Comparison of ENCODE assay signal across 21 cellular contexts in the genomic region with DNA sequence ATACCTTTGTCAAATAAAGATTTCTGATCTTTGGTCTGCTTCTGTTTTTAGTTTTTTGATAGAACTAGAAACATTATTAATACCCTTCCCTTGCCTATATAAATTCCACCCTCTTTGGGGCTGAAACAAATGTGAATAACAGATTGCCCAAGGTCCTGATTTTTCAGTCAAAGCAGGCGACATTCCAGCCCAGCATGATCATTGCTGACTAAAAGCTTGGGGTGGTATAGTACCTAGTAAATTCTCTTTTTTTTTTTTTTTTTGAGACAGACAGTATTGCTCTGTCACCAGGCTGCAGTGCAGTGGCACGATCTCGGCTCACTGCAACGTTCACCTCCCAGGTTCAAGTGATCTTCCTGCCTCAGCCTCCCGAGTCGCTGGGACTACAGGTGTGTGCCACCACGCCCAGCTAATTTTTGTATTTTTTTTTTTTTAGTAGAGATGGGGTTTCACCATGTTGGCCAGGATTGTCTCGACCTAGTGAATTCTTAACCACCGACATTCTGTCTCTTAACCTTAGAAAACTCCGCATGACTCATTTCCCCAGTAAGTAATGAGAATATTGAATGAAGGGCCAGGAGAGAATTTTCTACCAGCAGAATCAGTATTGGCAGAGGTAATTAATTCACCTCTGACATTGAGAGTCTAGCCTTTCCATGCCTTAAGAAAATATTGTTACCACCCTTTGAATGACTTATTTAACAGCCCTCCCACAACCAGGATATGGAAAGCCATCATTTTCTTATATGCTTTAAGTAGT.
DNase-seq lines count a peak whose midpoint lies in the region; ATAC-seq, FAIRE-seq and TF ChIP-seq lines count a peak whose summit lies in the region.
"Had no signal": no experiment of that assay in that cellular context is flagged by ENCODE, and none has a peak within 500 bp of the region (broad histone marks: within the 10 kb centered on the region; RNA-seq: fewer than 3 reads in every experiment).

No MANE protein-coding gene starts in this region.

- peaks cover 33% of the 10 kb centered on the region for H3K4me1 Mint-ChIP-seq in astrocyte (ENCODE audit: low read depth, unreplicated experiment)
- H3K4me1 Mint-ChIP-seq: CD4-positive, alpha-beta memory T cell had no signal

- H3K4me3 Mint-ChIP-seq in astrocyte (ENCODE audit: unreplicated experiment): no peak overlapping the region
- H3K4me3 Mint-ChIP-seq: CD4-positive, alpha-beta memory T cell had no signal

- peak overlapping the region; percentile 42 for H3K4me2 ChIP-seq in astrocyte (ENCODE audit: low read length)
- H3K4me2 ChIP-seq in mesendoderm (ENCODE audit: low read length): no peak overlapping the region

- FAIRE-seq in astrocyte (lab: Jason Lieb, UNC): no peak

- no peak overlapping the region for H2AFZ ChIP-seq in astrocyte (ENCODE audit: low read depth, low read length)

- no CpG with 5 or more reads among the region's 10 CpGs for WGBS in mesendoderm (ENCODE audit: extremely low coverage, insufficient coverage, low lambda C conversion rate)

- H3K27me3 ChIP-seq in astrocyte (ENCODE audit: insufficient read depth, low read length) (no peaks in the 10 kb centered on the region), mesendoderm (ENCODE audit: insufficient read depth, low read length, poor library complexity) (no peaks in the 10 kb centered on the region)

- ATAC-seq in SK-N-SH treated with all-trans-retinoic acid at 6 μM for 48 hours: no peak
- no peak for ATAC-seq in HG03439 (IDR thresholded peaks at IDR 0.05; ENCODE audit: unreplicated experiment)

- no peaks in the 10 kb centered on the region for H3K36me3 ChIP-seq in astrocyte (ENCODE audit: insufficient read depth, low read length)
- H3K36me3 ChIP-seq in mesendoderm (ENCODE audit: control insufficient read depth, insufficient read depth, low read length): no peaks in the 10 kb centered on the region
- H3K36me3 ChIP-seq: HAP-1 had no signal

- no peaks in the 10 kb centered on the region for H4K20me1 ChIP-seq in astrocyte (ENCODE audit: insufficient read depth, low read length)

- no peak overlapping the region for H3K4ac ChIP-seq in mesendoderm (ENCODE audit: low read depth, low read length)

- peak overlapping the region; percentile 91 for H3K27ac Mint-ChIP-seq in astrocyte (ENCODE audit: unreplicated experiment)
- H3K27ac Mint-ChIP-seq: CD4-positive, alpha-beta memory T cell had no signal

- H3K27me3 Mint-ChIP-seq in astrocyte (ENCODE audit: low read depth, unreplicated experiment): no peaks in the 10 kb centered on the region
- H3K27me3 Mint-ChIP-seq: CD4-positive, alpha-beta memory T cell had no signal

- H3K79me1 ChIP-seq in mesendoderm (ENCODE audit: low read length): no peaks in the 10 kb centered on the region

- H3K9me3 Mint-ChIP-seq in astrocyte (ENCODE audit: unreplicated experiment): no peaks in the 10 kb centered on the region

- H3K4me3 ChIP-seq in astrocyte (ENCODE audit: insufficient read depth, low read depth, low read length) (no peak overlapping the region), epithelial cell of esophagus (ENCODE audit: low read length) (no peak overlapping the region), mesendoderm (ENCODE audit: low read length) (no peak overlapping the region)
- H3K4me3 ChIP-seq: HAP-1 had no signal

- DNase-seq in EL (peak; percentile 45), astrocyte (ENCODE audit: low read depth) (peak; percentile 31), epithelial cell of esophagus (ENCODE audit: low read depth) (peak; percentile 27), mesendoderm (peak; percentile 25), NCI-H1417 (lab: John Stamatoyannopoulos, UW) (no peak)
- DNase-seq in stimulated activated CD8-positive, alpha-beta memory T cell treated with anti-CD3 and anti-CD28 coated beads, Interleukin-4, amount 100 ng/mL, for 48 hours: no peak
- DNase-seq: 8988T; Calu3; CD4-positive, alpha-beta memory T cell; DMS53; KBM-7; NCI-H1048; NCI-H146; NCI-H2081; NCI-H748 treated with DMSO at 0.1 percent for 48 hours; OCI-M1; RPMI8226; SIG-M5 had no signal

- H3K27ac ChIP-seq in astrocyte (ENCODE audit: low read depth, low read length) (no peak overlapping the region), mesendoderm (ENCODE audit: low read depth, low read length) (no peak overlapping the region)

- no peaks in the 10 kb centered on the region for H3K9me3 ChIP-seq in astrocyte (ENCODE audit: insufficient read depth, low read depth, low read length)
- H3K9me3 ChIP-seq: HAP-1 had no signal

- no peak overlapping the region for H2AK5ac ChIP-seq in mesendoderm (ENCODE audit: low read length)

- H3K23ac ChIP-seq in mesendoderm (ENCODE audit: low read length): no peak overlapping the region

- no peak overlapping the region for H4K5ac ChIP-seq in mesendoderm (ENCODE audit: low read length)

- H3K9ac ChIP-seq in astrocyte (ENCODE audit: low read length) (no peak overlapping the region), mesendoderm (ENCODE audit: low read length) (no peak overlapping the region)

- H2BK120ac ChIP-seq in mesendoderm (ENCODE audit: low read depth, low read length): no peak overlapping the region

- no peak overlapping the region for H4K8ac ChIP-seq in mesendoderm (ENCODE audit: low read depth, low read length)

- peaks cover 2% of the 10 kb centered on the region for H3K36me3 Mint-ChIP-seq in astrocyte (ENCODE audit: low read depth, unreplicated experiment)

- peaks cover 18% of the 10 kb centered on the region for H3K4me1 ChIP-seq in astrocyte (ENCODE audit: insufficient read depth, low read length)
- no peaks in the 10 kb centered on the region for H3K4me1 ChIP-seq in mesendoderm (ENCODE audit: control insufficient read depth, low read depth, low read length)
- H3K4me1 ChIP-seq: HAP-1 had no signal

- no peaks in the 10 kb centered on the region for H3K79me2 ChIP-seq in astrocyte (ENCODE audit: insufficient read depth, low read length)
- no peaks in the 10 kb centered on the region for H3K79me2 ChIP-seq in mesendoderm (ENCODE audit: control insufficient read depth, insufficient read depth, low read length)

- no peak overlapping the region for H2BK5ac ChIP-seq in mesendoderm (ENCODE audit: low read length)

- no peak overlapping the region for H3K56ac ChIP-seq in mesendoderm (ENCODE audit: low read length)

- TF ChIP-seq CTCF in astrocyte (IDR thresholded peaks at IDR 0.05; ENCODE audit: insufficient read depth, low read depth, low read length) (no peak), epithelial cell of esophagus (IDR thresholded peaks at IDR 0.05; ENCODE audit: insufficient read depth, low read depth, low read length, missing control alignments) (no peak)

- no peak overlapping the region for H2BK15ac ChIP-seq in mesendoderm (replicated peaks; ENCODE audit: low read depth)

- no peak overlapping the region for H3K18ac ChIP-seq in mesendoderm (ENCODE audit: low read length)

TF ChIP-seq in SK-N-SH treated with all-trans-retinoic acid at 6 μM for 48 hours, 23 proteins besides CTCF, POLR2A, EP300 and RAD21 (continues in another document):
- no peak for TF ChIP-seq PPARA (CRISPR knock-in tag; IDR thresholded peaks at IDR 0.05; ENCODE audit: borderline replicate concordance)
- TF ChIP-seq, protein P1, sequence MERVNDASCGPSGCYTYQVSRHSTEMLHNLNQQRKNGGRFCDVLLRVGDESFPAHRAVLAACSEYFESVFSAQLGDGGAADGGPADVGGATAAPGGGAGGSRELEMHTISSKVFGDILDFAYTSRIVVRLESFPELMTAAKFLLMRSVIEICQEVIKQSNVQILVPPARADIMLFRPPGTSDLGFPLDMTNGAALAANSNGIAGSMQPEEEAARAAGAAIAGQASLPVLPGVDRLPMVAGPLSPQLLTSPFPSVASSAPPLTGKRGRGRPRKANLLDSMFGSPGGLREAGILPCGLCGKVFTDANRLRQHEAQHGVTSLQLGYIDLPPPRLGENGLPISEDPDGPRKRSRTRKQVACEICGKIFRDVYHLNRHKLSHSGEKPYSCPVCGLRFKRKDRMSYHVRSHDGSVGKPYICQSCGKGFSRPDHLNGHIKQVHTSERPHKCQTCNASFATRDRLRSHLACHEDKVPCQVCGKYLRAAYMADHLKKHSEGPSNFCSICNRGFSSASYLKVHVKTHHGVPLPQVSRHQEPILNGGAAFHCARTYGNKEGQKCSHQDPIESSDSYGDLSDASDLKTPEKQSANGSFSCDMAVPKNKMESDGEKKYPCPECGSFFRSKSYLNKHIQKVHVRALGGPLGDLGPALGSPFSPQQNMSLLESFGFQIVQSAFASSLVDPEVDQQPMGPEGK (CRISPR knock-in tag; IDR thresholded peaks at IDR 0.05; ENCODE audit: borderline replicate concordance): no peak
- TF ChIP-seq CREB5 (CRISPR knock-in tag; IDR thresholded peaks at IDR 0.05; ENCODE audit: low read depth): no peak
- TF ChIP-seq, protein P2, sequence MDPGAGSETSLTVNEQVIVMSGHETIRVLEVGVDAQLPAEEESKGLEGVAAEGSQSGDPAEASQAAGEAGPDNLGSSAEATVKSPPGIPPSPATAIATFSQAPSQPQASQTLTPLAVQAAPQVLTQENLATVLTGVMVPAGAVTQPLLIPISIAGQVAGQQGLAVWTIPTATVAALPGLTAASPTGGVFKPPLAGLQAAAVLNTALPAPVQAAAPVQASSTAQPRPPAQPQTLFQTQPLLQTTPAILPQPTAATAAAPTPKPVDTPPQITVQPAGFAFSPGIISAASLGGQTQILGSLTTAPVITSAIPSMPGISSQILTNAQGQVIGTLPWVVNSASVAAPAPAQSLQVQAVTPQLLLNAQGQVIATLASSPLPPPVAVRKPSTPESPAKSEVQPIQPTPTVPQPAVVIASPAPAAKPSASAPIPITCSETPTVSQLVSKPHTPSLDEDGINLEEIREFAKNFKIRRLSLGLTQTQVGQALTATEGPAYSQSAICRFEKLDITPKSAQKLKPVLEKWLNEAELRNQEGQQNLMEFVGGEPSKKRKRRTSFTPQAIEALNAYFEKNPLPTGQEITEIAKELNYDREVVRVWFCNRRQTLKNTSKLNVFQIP (CRISPR knock-in tag; IDR thresholded peaks at IDR 0.05; ENCODE audit: borderline replicate concordance, low read depth): no peak
- no peak for TF ChIP-seq ZC3H10 (CRISPR knock-in tag; IDR thresholded peaks at IDR 0.05)
- no peak for TF ChIP-seq TCF4 (CRISPR knock-in tag; IDR thresholded peaks at IDR 0.05; ENCODE audit: borderline replicate concordance)

Comparison
In these comparisons a context has a peak if more than half of its experiments do, and no peak if none do; other contexts are left out.
1. DNase-seq: peak in EL (single experiment), astrocyte (single experiment), epithelial cell of esophagus (single experiment) and mesendoderm (single experiment); none in NCI-H1417 (0 of 3) and stimulated activated CD8-positive, alpha-beta memory T cell treated with anti-CD3 and anti-CD28 coated beads, Interleukin-4, amount 100 ng/mL, for 48 hours (single experiment).